Comparison of ENCODE assay signal across 25 cellular contexts in the genomic region with DNA sequence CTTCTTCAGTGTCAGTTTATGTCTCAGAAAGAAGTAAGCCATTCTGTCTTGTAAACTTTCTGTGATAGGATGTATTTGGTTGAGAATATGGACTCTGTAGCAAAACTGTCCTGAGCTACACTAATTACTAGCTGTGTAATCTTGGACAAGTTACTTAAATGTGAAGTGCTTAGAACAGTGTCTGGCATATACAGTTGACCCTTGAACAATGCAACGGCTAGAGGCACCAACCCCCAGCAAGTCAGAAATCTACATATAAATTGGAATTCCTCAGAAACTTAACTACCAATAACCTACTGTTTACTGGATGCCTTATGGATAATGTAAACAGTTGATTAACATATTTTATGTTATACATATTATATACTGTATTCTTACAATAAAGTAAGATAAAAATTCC.
"Had no signal": no experiment of that assay in that cellular context is flagged by ENCODE, and none has a peak within 500 bp of the region (broad histone marks: within the 10 kb centered on the region; RNA-seq: fewer than 3 reads in every experiment).

No MANE protein-coding gene starts in this region.

- DNase-seq: activated CD4-positive, alpha-beta T cell treated with anti-CD3 and anti-CD28 coated beads for 1 hour; activated CD4-positive, alpha-beta T cell treated with anti-CD3 and anti-CD28 coated beads, Interleukin-2, amount 10 ng/mL, durations not matched to agents 7 days and 5 days; activated CD8-positive, alpha-beta T cell treated with anti-CD3 and anti-CD28 coated beads for 36 hours; activated effector memory CD4-positive, alpha-beta T cell treated with Interleukin-2 at 50 U/mL for 16 hours; activated naive CD4-positive, alpha-beta T cell treated with Interleukin-2 at 50 U/mL for 16 hours; activated naive CD8-positive, alpha-beta T cell treated with anti-CD3 and anti-CD28 coated beads for 36 hours; adrenal gland; aorta; body of pancreas; cerebellar nuclear complex; colonic mucosa; effector CD8-positive, alpha-beta T cell; esophagus squamous epithelium; immature natural killer cell; kidney; midbrain; naive thymus-derived CD4-positive, alpha-beta T cell; stimulated activated CD4-positive, alpha-beta T cell treated with anti-CD3 and anti-CD28 coated beads, Interleukin-12 subunit alpha, Interleukin-12 subunit beta, amount 100 ng/mL, for 4 hours; stimulated activated CD4-positive, alpha-beta T cell treated with anti-CD3 and anti-CD28 coated beads, Interleukin-4, amount 100 ng/mL, for 1 hour; stimulated activated naive CD8-positive, alpha-beta T cell treated with anti-CD3 and anti-CD28 coated beads, Interleukin-15, amount 100 ng/mL, for 72 hours; substantia nigra; T-helper 17 cell; upper lobe of left lung had no signal

- H3K27me3 ChIP-seq: adrenal gland, body of pancreas, colonic mucosa, esophagus squamous epithelium, upper lobe of left lung, vagina had no signal

- H3K4me1 ChIP-seq: adrenal gland, body of pancreas, esophagus squamous epithelium, upper lobe of left lung had no signal

- H3K4me3 Mint-ChIP-seq: activated CD4-positive, alpha-beta T cell treated with anti-CD3 and anti-CD28 coated beads, Interleukin-2, amount 10 ng/mL, durations not matched to agents 7 days and 5 days; activated CD8-positive, alpha-beta T cell treated with anti-CD3 and anti-CD28 coated beads for 36 hours; activated naive CD8-positive, alpha-beta T cell treated with anti-CD3 and anti-CD28 coated beads for 36 hours; immature natural killer cell; naive thymus-derived CD4-positive, alpha-beta T cell; stimulated activated naive CD8-positive, alpha-beta T cell treated with anti-CD3 and anti-CD28 coated beads, Interleukin-15, amount 100 ng/mL, for 72 hours; T-helper 17 cell had no signal

- H3K4me3 ChIP-seq: adrenal gland, body of pancreas, colonic mucosa, esophagus squamous epithelium, upper lobe of left lung, vagina had no signal

- ATAC-seq: activated CD8-positive, alpha-beta T cell treated with anti-CD3 and anti-CD28 coated beads for 36 hours; body of pancreas; naive thymus-derived CD4-positive, alpha-beta T cell; stimulated activated naive CD8-positive, alpha-beta T cell treated with anti-CD3 and anti-CD28 coated beads, Interleukin-15, amount 100 ng/mL, for 72 hours; T-helper 17 cell had no signal

- H3K9me3 Mint-ChIP-seq: activated CD4-positive, alpha-beta T cell treated with anti-CD3 and anti-CD28 coated beads, Interleukin-2, amount 10 ng/mL, durations not matched to agents 7 days and 5 days; activated CD8-positive, alpha-beta T cell treated with anti-CD3 and anti-CD28 coated beads for 36 hours; activated naive CD8-positive, alpha-beta T cell treated with anti-CD3 and anti-CD28 coated beads for 36 hours; immature natural killer cell; naive thymus-derived CD4-positive, alpha-beta T cell; stimulated activated naive CD8-positive, alpha-beta T cell treated with anti-CD3 and anti-CD28 coated beads, Interleukin-15, amount 100 ng/mL, for 72 hours had no signal

- H3K27me3 Mint-ChIP-seq: activated CD4-positive, alpha-beta T cell treated with anti-CD3 and anti-CD28 coated beads, Interleukin-2, amount 10 ng/mL, durations not matched to agents 7 days and 5 days; activated CD8-positive, alpha-beta T cell treated with anti-CD3 and anti-CD28 coated beads for 36 hours; activated naive CD8-positive, alpha-beta T cell treated with anti-CD3 and anti-CD28 coated beads for 36 hours; naive thymus-derived CD4-positive, alpha-beta T cell; stimulated activated naive CD8-positive, alpha-beta T cell treated with anti-CD3 and anti-CD28 coated beads, Interleukin-15, amount 100 ng/mL, for 72 hours; T-helper 17 cell had no signal

- H3K27ac ChIP-seq: adrenal gland, body of pancreas, colonic mucosa, epithelial cell of prostate, esophagus squamous epithelium, upper lobe of left lung, vagina had no signal

- H3K4me1 Mint-ChIP-seq: immature natural killer cell; stimulated activated naive CD8-positive, alpha-beta T cell treated with anti-CD3 and anti-CD28 coated beads, Interleukin-15, amount 100 ng/mL, for 72 hours had no signal

- H3K36me3 ChIP-seq: colonic mucosa had no signal

- H3K27ac Mint-ChIP-seq: activated CD4-positive, alpha-beta T cell treated with anti-CD3 and anti-CD28 coated beads, Interleukin-2, amount 10 ng/mL, durations not matched to agents 7 days and 5 days; activated CD8-positive, alpha-beta T cell treated with anti-CD3 and anti-CD28 coated beads for 36 hours; activated naive CD8-positive, alpha-beta T cell treated with anti-CD3 and anti-CD28 coated beads for 36 hours; naive thymus-derived CD4-positive, alpha-beta T cell; T-helper 17 cell had no signal
